ENCODE assay signal across 28 cellular contexts in the genomic region with DNA sequence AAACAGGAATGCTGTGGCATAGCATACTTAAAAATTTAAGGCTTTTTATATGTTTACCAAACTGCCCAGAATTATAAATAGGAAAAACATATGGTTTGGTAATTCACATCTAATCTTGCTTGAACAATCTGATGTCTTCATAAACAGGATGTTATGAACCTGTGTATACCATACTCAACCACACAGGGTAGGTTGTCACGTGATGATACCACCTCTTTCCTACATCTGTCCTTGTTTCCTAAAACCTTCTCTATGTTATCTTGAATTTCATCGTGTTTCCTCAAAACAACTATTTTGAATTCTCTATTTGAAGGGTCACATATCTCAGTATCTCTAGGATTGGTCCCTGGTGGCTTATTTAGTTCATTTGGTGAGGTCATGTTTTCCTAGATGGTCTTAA.
"Had no signal": no experiment of that assay in that cellular context is flagged by ENCODE, and none has a peak within 500 bp of the region (broad histone marks: within the 10 kb centered on the region; RNA-seq: fewer than 3 reads in every experiment).

No MANE protein-coding gene starts in this region.

- FAIRE-seq: colon, endometrium, endothelial cell of umbilical vein, frontal cortex had no signal

- H3K4me3 Mint-ChIP-seq: dendritic cell treated with granulocyte-macrophage colony-stimulating factor and Interleukin-4, amounts not matched to agents 40 ng/mL and 50 ng/mL, for 4 days; effector memory CD8-positive, alpha-beta T cell; endodermal cell had no signal

- DNase-seq: colonic mucosa; cortex of kidney; dermis blood vessel endothelial cell; dorsolateral prefrontal cortex; effector CD4-positive, alpha-beta T cell; effector CD8-positive, alpha-beta T cell; effector memory CD4-positive, alpha-beta T cell; effector memory CD8-positive, alpha-beta T cell; endodermal cell; erythroblast; esophagus squamous epithelium; foreskin fibroblast; foreskin keratinocyte; foreskin melanocyte; gastrocnemius medialis; glutamatergic neuron; heart left ventricle; heart right ventricle had no signal

- H3K27ac ChIP-seq: colonic mucosa, coronary artery, epithelial cell of prostate, esophagus muscularis mucosa, esophagus squamous epithelium, foreskin keratinocyte, gastrocnemius medialis, gastroesophageal sphincter, heart left ventricle, heart right ventricle had no signal

- ATAC-seq: effector memory CD8-positive, alpha-beta T cell; esophagus mucosa; foreskin keratinocyte; gastrocnemius medialis; gastroesophageal sphincter; heart left ventricle; heart right ventricle had no signal

- H3K4me3 ChIP-seq: colonic mucosa, coronary artery, dorsolateral prefrontal cortex, esophagus muscularis mucosa, esophagus squamous epithelium, gastrocnemius medialis, gastroesophageal sphincter, heart left ventricle, heart right ventricle had no signal

- H3K9me3 Mint-ChIP-seq: dendritic cell treated with granulocyte-macrophage colony-stimulating factor and Interleukin-4, amounts not matched to agents 40 ng/mL and 50 ng/mL, for 4 days; effector memory CD8-positive, alpha-beta T cell; endodermal cell had no signal

- H3K9me3 ChIP-seq: colonic mucosa, esophagus muscularis mucosa, esophagus squamous epithelium, gastrocnemius medialis, gastroesophageal sphincter, heart left ventricle, heart right ventricle had no signal

- H3K27ac Mint-ChIP-seq: dendritic cell treated with granulocyte-macrophage colony-stimulating factor and Interleukin-4, amounts not matched to agents 40 ng/mL and 50 ng/mL, for 4 days; effector memory CD8-positive, alpha-beta T cell; endodermal cell had no signal

- H3K4me1 ChIP-seq: colonic mucosa, esophagus muscularis mucosa, esophagus squamous epithelium, foreskin keratinocyte, gastrocnemius medialis, gastroesophageal sphincter, heart left ventricle had no signal

- H3K27me3 ChIP-seq: colonic mucosa, dorsolateral prefrontal cortex, esophagus muscularis mucosa, esophagus squamous epithelium, foreskin keratinocyte, gastrocnemius medialis, gastroesophageal sphincter, heart left ventricle, heart right ventricle had no signal

- H3K4me1 Mint-ChIP-seq: endodermal cell had no signal

- H3K27me3 Mint-ChIP-seq: dendritic cell treated with granulocyte-macrophage colony-stimulating factor and Interleukin-4, amounts not matched to agents 40 ng/mL and 50 ng/mL, for 4 days had no signal

- H3K36me3 ChIP-seq: colonic mucosa, esophagus muscularis mucosa, esophagus squamous epithelium, gastrocnemius medialis, gastroesophageal sphincter, heart left ventricle, heart right ventricle had no signal
